ENCODE assay signal across 18 cellular contexts in the genomic region with DNA sequence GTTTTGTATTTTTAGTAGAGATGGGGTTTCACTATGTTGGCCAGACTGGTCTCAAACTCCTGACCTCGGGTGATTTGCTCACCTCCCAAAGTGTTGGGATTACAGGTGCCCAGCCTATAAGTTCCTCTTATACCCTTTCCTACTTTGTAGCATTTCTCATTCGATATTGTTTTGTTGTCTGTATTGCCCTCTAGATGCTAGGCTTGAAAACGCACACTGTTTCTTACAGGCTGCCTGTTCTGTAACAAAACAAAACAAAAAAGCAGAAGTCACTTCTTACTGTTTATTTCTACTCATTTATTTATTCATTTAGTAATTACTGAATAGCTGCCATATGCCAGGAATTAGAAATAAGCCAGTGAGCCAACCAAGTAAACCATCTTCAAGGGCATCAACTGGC.
DNase-seq lines count a peak whose midpoint lies in the region; ATAC-seq and TF ChIP-seq lines count a peak whose summit lies in the region.
"Had no signal": no experiment of that assay in that cellular context is flagged by ENCODE, and none has a peak within 500 bp of the region (broad histone marks: within the 10 kb centered on the region; RNA-seq: fewer than 3 reads in every experiment).

No MANE protein-coding gene starts in this region.

- TF ChIP-seq EP300 in tibial nerve (IDR thresholded peaks at IDR 0.05): no peak

- no peaks in the 10 kb centered on the region for H3K4me1 Mint-ChIP-seq in mesothelial cell of epicardium
- H3K4me1 Mint-ChIP-seq: activated CD4-positive, alpha-beta T cell treated with anti-CD3 and anti-CD28 coated beads for 36 hours had no signal

- TF ChIP-seq CTCF in AG09309 (IDR thresholded peaks at IDR 0.05; ENCODE audit: control insufficient read depth, insufficient read depth, low read depth, low read length, missing control alignments): peak; percentile 11
- peak; percentile 11 for TF ChIP-seq CTCF in GM12865 (IDR thresholded peaks at IDR 0.05; ENCODE audit: insufficient read depth, low read depth, low read length, missing control alignments)
- TF ChIP-seq CTCF in fibroblast of villous mesenchyme (IDR thresholded peaks at IDR 0.05; ENCODE audit: insufficient read depth, low read depth, low read length): peak; percentile 6
- peak in 1 of 5 experiments; percentile 25 for TF ChIP-seq CTCF in tibial nerve (IDR thresholded peaks at IDR 0.05)
- TF ChIP-seq CTCF in mesothelial cell of epicardium (IDR thresholded peaks at IDR 0.05; ENCODE audit: unreplicated experiment): no peak

- no peak for ATAC-seq in GM18511 (IDR thresholded peaks at IDR 0.05; ENCODE audit: unreplicated experiment)
- no peak for ATAC-seq in HG02759 (IDR thresholded peaks at IDR 0.05; ENCODE audit: unreplicated experiment)
- ATAC-seq: activated CD4-positive, alpha-beta T cell treated with anti-CD3 and anti-CD28 coated beads for 36 hours had no signal

- no peaks in the 10 kb centered on the region for H3K9me3 Mint-ChIP-seq in mesothelial cell of epicardium
- H3K9me3 Mint-ChIP-seq: activated naive CD4-positive, alpha-beta T cell treated with anti-CD3 and anti-CD28 coated beads for 36 hours; dendritic cell treated with granulocyte-macrophage colony-stimulating factor and Interleukin-4, amounts not matched to agents 40 ng/mL and 50 ng/mL, for 4 days had no signal

- H3K4me1 ChIP-seq in tibial nerve: no peaks in the 10 kb centered on the region
- H3K4me1 ChIP-seq: Caco-2 had no signal

- 46 to 76% methylated on average over 3 of the region's 3 CpGs for WGBS in tibial nerve, 2 donors

- no peaks in the 10 kb centered on the region for H3K27me3 ChIP-seq in tibial nerve
- H3K27me3 ChIP-seq: stomach had no signal

- H3K27ac Mint-ChIP-seq in mesothelial cell of epicardium: no peak overlapping the region
- H3K27ac Mint-ChIP-seq: activated CD4-positive, alpha-beta T cell treated with anti-CD3 and anti-CD28 coated beads for 36 hours; activated naive CD4-positive, alpha-beta T cell treated with anti-CD3 and anti-CD28 coated beads for 36 hours; dendritic cell treated with granulocyte-macrophage colony-stimulating factor and Interleukin-4, amounts not matched to agents 40 ng/mL and 50 ng/mL, for 4 days had no signal

- DNase-seq in AG09309 (ENCODE audit: low read depth) (no peak), GM12865 (ENCODE audit: low read depth) (no peak), OCI-M1 (lab: John Stamatoyannopoulos, UW) (peak; percentile 24), fibroblast of villous mesenchyme (ENCODE audit: low read depth) (no peak), tibial nerve (ENCODE audit: low spot score in 2 of 2) (no peak), mesothelial cell of epicardium (ENCODE audit: low spot score in 2 of 2, unreplicated experiment in 2 of 2) (no peak)
- DNase-seq: activated CD4-positive, alpha-beta T cell treated with anti-CD3 and anti-CD28 coated beads for 36 hours; activated CD8-positive, alpha-beta memory T cell treated with anti-CD3 and anti-CD28 coated beads, Interleukin-2, amount 50 U/mL, for 48 hours; activated naive CD4-positive, alpha-beta T cell treated with anti-CD3 and anti-CD28 coated beads for 36 hours; Caco-2; mammary epithelial cell; retina; SHP77; stomach had no signal

- H3K36me3 Mint-ChIP-seq in mesothelial cell of epicardium: peaks cover 36% of the 10 kb centered on the region

- H3K9me3 ChIP-seq in tibial nerve: no peaks in the 10 kb centered on the region
- H3K9me3 ChIP-seq: Caco-2, stomach had no signal

- no peak overlapping the region for H3K4me3 Mint-ChIP-seq in mesothelial cell of epicardium
- H3K4me3 Mint-ChIP-seq: activated CD4-positive, alpha-beta T cell treated with anti-CD3 and anti-CD28 coated beads for 36 hours; activated naive CD4-positive, alpha-beta T cell treated with anti-CD3 and anti-CD28 coated beads for 36 hours; dendritic cell treated with granulocyte-macrophage colony-stimulating factor and Interleukin-4, amounts not matched to agents 40 ng/mL and 50 ng/mL, for 4 days had no signal

- no peaks in the 10 kb centered on the region for H3K27me3 Mint-ChIP-seq in mesothelial cell of epicardium (ENCODE audit: low read depth)
- H3K27me3 Mint-ChIP-seq: activated CD4-positive, alpha-beta T cell treated with anti-CD3 and anti-CD28 coated beads for 36 hours; dendritic cell treated with granulocyte-macrophage colony-stimulating factor and Interleukin-4, amounts not matched to agents 40 ng/mL and 50 ng/mL, for 4 days had no signal

- H3K27ac ChIP-seq in tibial nerve: no peak overlapping the region
- H3K27ac ChIP-seq: epithelial cell of prostate, stomach had no signal

- TF ChIP-seq POLR2A in tibial nerve (IDR thresholded peaks at IDR 0.05): no peak

- H3K4me3 ChIP-seq in AG09309 (ENCODE audit: control insufficient read depth, low read depth, low read length) (no peak overlapping the region), GM12865 (ENCODE audit: low read depth, low read length) (no peak overlapping the region), fibroblast of villous mesenchyme (ENCODE audit: low read depth, low read length) (no peak overlapping the region), tibial nerve (no peak overlapping the region)
- H3K4me3 ChIP-seq: stomach had no signal

- peaks cover 0 to 81% (median 27%) of the 10 kb centered on the region in 3 donors for H3K36me3 ChIP-seq in tibial nerve
